1 cellular context compared by ENCODE assay signal in genomic region chr12:121568503-121568902, GRCh38.
TF ChIP-seq lines count a peak whose summit lies in the region.

No MANE protein-coding gene starts in this region.

TF ChIP-seq in K562, 482 proteins besides CTCF, POLR2A, EP300 and RAD21:
- no peak for TF ChIP-seq BCL6 (CRISPR knock-in tag; IDR thresholded peaks at IDR 0.05)
- no peak for TF ChIP-seq PTRF (tag; IDR thresholded peaks at IDR 0.05)
- no peak for TF ChIP-seq ZBTB49 (CRISPR knock-in tag; IDR thresholded peaks at IDR 0.05; ENCODE audit: borderline replicate concordance)
- no peak for TF ChIP-seq CREM (IDR thresholded peaks at IDR 0.05; ENCODE audit: low read depth)
- TF ChIP-seq CSDE1 (IDR thresholded peaks at IDR 0.05) = no peak
- no peak for TF ChIP-seq E4F1 (CRISPR knock-in tag; IDR thresholded peaks at IDR 0.05; ENCODE audit: borderline replicate concordance)
- TF ChIP-seq PTTG1 (tag; IDR thresholded peaks at IDR 0.05; ENCODE audit: low read depth) = no peak
- TF ChIP-seq YBX1 (IDR thresholded peaks at IDR 0.05) = no peak
- TF ChIP-seq NFE2 (IDR thresholded peaks at IDR 0.05; ENCODE audit: low read depth) = no peak
- no peak for TF ChIP-seq HMGXB4 (CRISPR knock-in tag; IDR thresholded peaks at IDR 0.05)
- no peak for TF ChIP-seq ERF (CRISPR knock-in tag; IDR thresholded peaks at IDR 0.05)
- TF ChIP-seq ADNP (tag; IDR thresholded peaks at IDR 0.05) = no peak
TF ChIP-seq in K562: peak in this region for 0.
